8 cellular contexts compared by ENCODE assay signal in the genomic region with DNA sequence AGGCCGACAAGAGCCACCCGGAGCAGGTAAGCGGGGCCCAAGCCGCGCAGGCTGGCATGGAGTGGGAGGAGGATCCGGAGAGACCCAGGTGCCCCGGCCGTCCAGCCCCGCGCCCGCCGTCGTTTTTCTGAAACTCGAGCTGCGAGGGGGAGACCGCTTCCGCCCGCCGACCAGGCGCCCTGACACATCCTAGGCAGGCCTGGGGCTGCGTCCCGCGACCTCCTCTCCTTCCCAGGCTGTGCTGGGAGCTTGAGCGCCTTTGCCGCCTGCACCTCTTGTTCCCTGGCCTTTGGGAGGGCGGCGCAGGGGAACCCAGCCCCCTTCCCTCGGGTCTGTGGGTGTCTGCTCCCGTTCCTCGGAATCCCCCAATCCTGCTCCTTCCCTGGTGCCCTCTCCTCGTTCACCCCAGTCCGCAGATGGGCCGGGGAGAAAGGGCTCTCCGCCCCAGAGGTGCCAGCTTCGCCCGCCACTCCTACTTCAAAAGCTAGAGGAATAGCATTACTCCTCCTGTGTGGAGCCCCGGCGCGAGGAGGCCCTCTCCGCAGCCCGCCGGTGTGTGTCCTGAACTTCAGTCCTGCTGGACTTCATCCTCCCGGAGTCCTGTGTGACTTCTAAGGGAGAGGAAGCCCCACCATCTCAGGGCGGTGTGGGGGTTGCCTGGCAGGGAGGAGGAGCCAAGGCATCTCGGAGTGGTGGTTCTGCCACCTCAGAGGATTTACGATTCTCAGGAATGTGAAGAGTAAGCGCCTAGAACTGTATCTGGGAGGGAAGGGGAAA. TPM values are rescaled to one million over a fixed set of nuclear protein-coding genes. Genes with fewer than 3 reads are reported as not detected.
A peak's percentile ranks its signal among the peaks of the same experiment; 100 is the strongest.
DNase-seq lines count a peak whose midpoint lies in the region; ATAC-seq, FAIRE-seq and TF ChIP-seq lines count a peak whose summit lies in the region.

No MANE protein-coding gene starts in this region.

- peak overlapping the region; percentile 89 for H3K4me2 ChIP-seq in osteoblast (ENCODE audit: insufficient read depth, low read length)

- peaks cover 50% of the 10 kb centered on the region for H3K4me1 Mint-ChIP-seq in activated CD8-positive, alpha-beta T cell treated with anti-CD3 and anti-CD28 coated beads, Interleukin-2, amount 10 ng/mL, durations not matched to agents 7 days and 5 days (ENCODE audit: low read depth)

- H2AFZ ChIP-seq in osteoblast (ENCODE audit: low read length), result peak overlapping the region; percentile 78

- peak; percentile 69 for FAIRE-seq in HTR-8/SVneo (lab: Jason Lieb, UNC)

- CTCF ChIA-PET in activated CD8-positive, alpha-beta T cell treated with anti-CD3 and anti-CD28 coated beads, Interleukin-2, amount 10 ng/mL, durations not matched to agents 7 days and 5 days (lab: Charles Lee), result interaction anchor here (1.0 to 4.8 kb wide), 14 partner anchors 10 to 212 kb away, joined by 3 to 42 read pairs (median 7); a partner anchor contains a TSS

- H3K27me3 ChIP-seq in esophagus squamous epithelium (no peaks in the 10 kb centered on the region), osteoblast (ENCODE audit: insufficient read depth, low read length) (no peaks in the 10 kb centered on the region)

- H3K36me3 Mint-ChIP-seq in activated CD8-positive, alpha-beta T cell treated with anti-CD3 and anti-CD28 coated beads, Interleukin-2, amount 10 ng/mL, durations not matched to agents 7 days and 5 days (ENCODE audit: low read depth), result peaks cover 42% of the 10 kb centered on the region

- H3K4me3 Mint-ChIP-seq in activated CD8-positive, alpha-beta T cell treated with anti-CD3 and anti-CD28 coated beads, Interleukin-2, amount 10 ng/mL, durations not matched to agents 7 days and 5 days, result peak overlapping the region; percentile 99

- H3K36me3 ChIP-seq in esophagus squamous epithelium (peaks cover 0 to 13% (median 0%) of the 10 kb centered on the region in 3 donors), osteoblast (ENCODE audit: insufficient read depth, low read length) (no peaks in the 10 kb centered on the region)

- intact Hi-C loops in esophagus squamous epithelium (cut with DNase I), result no loop called here

- no peaks in the 10 kb centered on the region for H3K9me3 Mint-ChIP-seq in activated CD8-positive, alpha-beta T cell treated with anti-CD3 and anti-CD28 coated beads, Interleukin-2, amount 10 ng/mL, durations not matched to agents 7 days and 5 days (ENCODE audit: insufficient read depth)

- 0 to 2% methylated on average over 2 to 11 of the region's 47 CpGs for WGBS in esophagus squamous epithelium, 2 donors

- TF ChIP-seq POLR2A in esophagus squamous epithelium (IDR thresholded peaks at IDR 0.05), result no peak

- peak overlapping the region; percentile 86 to 99 (median 93) for H3K4me3 ChIP-seq in esophagus squamous epithelium
- peak overlapping the region; percentile 86 for H3K4me3 ChIP-seq in osteoblast (ENCODE audit: insufficient read depth, low read length)

- no peaks in the 10 kb centered on the region for H3K27me3 Mint-ChIP-seq in activated CD8-positive, alpha-beta T cell treated with anti-CD3 and anti-CD28 coated beads, Interleukin-2, amount 10 ng/mL, durations not matched to agents 7 days and 5 days (ENCODE audit: low read depth)

- H3K27ac ChIP-seq in esophagus squamous epithelium (peak overlapping the region; percentile 90 to 96 (median 94)), osteoblast (ENCODE audit: low read depth, low read length) (no peak overlapping the region)

- H3K9me3 ChIP-seq in esophagus squamous epithelium (no peaks in the 10 kb centered on the region), osteoblast (ENCODE audit: low read depth, low read length) (no peaks in the 10 kb centered on the region)

- peak overlapping the region; percentile 90 for H3K27ac Mint-ChIP-seq in activated CD8-positive, alpha-beta T cell treated with anti-CD3 and anti-CD28 coated beads, Interleukin-2, amount 10 ng/mL, durations not matched to agents 7 days and 5 days

- H3K79me2 ChIP-seq in osteoblast (ENCODE audit: insufficient read depth, low read length), result peaks cover 41% of the 10 kb centered on the region

- POLR2A ChIA-PET in activated CD8-positive, alpha-beta T cell treated with anti-CD3 and anti-CD28 coated beads, Interleukin-2, amount 10 ng/mL, durations not matched to agents 7 days and 5 days (lab: Charles Lee), result interaction anchor here (0.7 to 6.9 kb wide), 10 partner anchors 7 to 264 kb away, joined by 3 to 62 read pairs (median 8); a partner anchor contains a TSS

- no peak for TF ChIP-seq CTCF in esophagus squamous epithelium (IDR thresholded peaks at IDR 0.05)
- TF ChIP-seq CTCF in osteoblast (IDR thresholded peaks at IDR 0.05; ENCODE audit: extremely low read depth, low read depth, low read length), result no peak

- peaks cover 38 to 95% (median 58%) of the 10 kb centered on the region in 3 donors for H3K4me1 ChIP-seq in esophagus squamous epithelium
- H3K4me1 ChIP-seq in osteoblast (ENCODE audit: insufficient read depth, low read length), result peaks cover 13% of the 10 kb centered on the region

- ATAC-seq in activated CD8-positive, alpha-beta T cell treated with anti-CD3 and anti-CD28 coated beads, Interleukin-2, amount 10 ng/mL, durations not matched to agents 7 days and 5 days, result peak; percentile 3

- H4K20me1 ChIP-seq in osteoblast (ENCODE audit: insufficient read depth, low read length), result peaks cover 10% of the 10 kb centered on the region

- DNase-seq in NCI-H748 (lab: John Stamatoyannopoulos, UW; ENCODE audit: unreplicated experiment) (peak; percentile 55), NCI-H748 treated with DMSO at 0.1 percent for 48 hours (lab: John Stamatoyannopoulos, UW) (no peak), HTR-8/SVneo (ENCODE audit: insufficient read length, low spot score) (peak; percentile 74), esophagus squamous epithelium (lab: John Stamatoyannopoulos, UW) (no peak), osteoblast (ENCODE audit: insufficient read length, low spot score, missing footprints) (peak; percentile 94), T-helper 9 cell (no peak), NCI-H2029 (lab: John Stamatoyannopoulos, UW) (no peak)
- peak; percentile 73 for DNase-seq in activated CD8-positive, alpha-beta T cell treated with anti-CD3 and anti-CD28 coated beads, Interleukin-2, amount 10 ng/mL, durations not matched to agents 7 days and 5 days

RNA-seq across cellular contexts. Expression of a gene that starts 1.0 kb away (rescaled TPM):
- 100 to 1,000 TPM; 286 to 296 TPM for total RNA-seq in activated CD8-positive, alpha-beta T cell treated with anti-CD3 and anti-CD28 coated beads, Interleukin-2, amount 10 ng/mL, durations not matched to agents 7 days and 5 days
- total RNA-seq in esophagus squamous epithelium (100 to 1,000 TPM; 214 to 483 (median 313) TPM), osteoblast (15.9 and 22.1 TPM in 2 replicates)

RNA-seq across cellular contexts. Expression of a gene that starts 12.4 kb away (rescaled TPM):
- 10 to 100 TPM; 19.1 to 19.6 TPM for total RNA-seq in activated CD8-positive, alpha-beta T cell treated with anti-CD3 and anti-CD28 coated beads, Interleukin-2, amount 10 ng/mL, durations not matched to agents 7 days and 5 days
- total RNA-seq in esophagus squamous epithelium (1 to 10 TPM in 2 of 4 donors, under 1 TPM in 1, not detected in 1; 0.44 to 3.2 (median 1.6) TPM), osteoblast (under 0.01 and 0.36 TPM in 2 replicates)

RNA-seq across cellular contexts. Expression of a gene that starts 26.7 kb away (rescaled TPM):
- total RNA-seq in activated CD8-positive, alpha-beta T cell treated with anti-CD3 and anti-CD28 coated beads, Interleukin-2, amount 10 ng/mL, durations not matched to agents 7 days and 5 days, result 10 to 100 TPM; 28.3 to 30.7 TPM
- total RNA-seq in esophagus squamous epithelium (10 to 100 TPM; 17.3 to 29.8 (median 24.5) TPM), osteoblast (33.0 and 35.1 TPM in 2 replicates)

RNA-seq across cellular contexts. Expression of a gene that starts 36.7 kb away (rescaled TPM):
- total RNA-seq in activated CD8-positive, alpha-beta T cell treated with anti-CD3 and anti-CD28 coated beads, Interleukin-2, amount 10 ng/mL, durations not matched to agents 7 days and 5 days, result not detected
- 1 to 10 TPM in 2 of 4 donors, under 1 TPM in 2; 0.48 to 1.3 (median 0.89) TPM for total RNA-seq in esophagus squamous epithelium
- not detected in 2 replicates for total RNA-seq in osteoblast

Comparison
In these comparisons a context has a peak if more than half of its experiments do, and no peak if none do; other contexts are left out.
1. DNase-seq: peak in NCI-H748 (single experiment), HTR-8/SVneo (single experiment), activated CD8-positive, alpha-beta T cell treated with anti-CD3 and anti-CD28 coated beads, Interleukin-2, amount 10 ng/mL, durations not matched to agents 7 days and 5 days (single experiment) and osteoblast (single experiment); none in NCI-H748 treated with DMSO at 0.1 percent for 48 hours (single experiment), esophagus squamous epithelium (single experiment), T-helper 9 cell (single experiment) and NCI-H2029 (single experiment).
2. RNA of a gene that starts 12.4 kb away (total RNA-seq): 19.1 to 19.6 TPM in activated CD8-positive, alpha-beta T cell treated with anti-CD3 and anti-CD28 coated beads, Interleukin-2, amount 10 ng/mL, durations not matched to agents 7 days and 5 days; 0.44 to 3.2 TPM in esophagus squamous epithelium and under 0.01 to 0.36 TPM in osteoblast; every median in the first group is over 4 times any median in the second.